ENCODE assay signal across 8 cellular contexts in the genomic region with DNA sequence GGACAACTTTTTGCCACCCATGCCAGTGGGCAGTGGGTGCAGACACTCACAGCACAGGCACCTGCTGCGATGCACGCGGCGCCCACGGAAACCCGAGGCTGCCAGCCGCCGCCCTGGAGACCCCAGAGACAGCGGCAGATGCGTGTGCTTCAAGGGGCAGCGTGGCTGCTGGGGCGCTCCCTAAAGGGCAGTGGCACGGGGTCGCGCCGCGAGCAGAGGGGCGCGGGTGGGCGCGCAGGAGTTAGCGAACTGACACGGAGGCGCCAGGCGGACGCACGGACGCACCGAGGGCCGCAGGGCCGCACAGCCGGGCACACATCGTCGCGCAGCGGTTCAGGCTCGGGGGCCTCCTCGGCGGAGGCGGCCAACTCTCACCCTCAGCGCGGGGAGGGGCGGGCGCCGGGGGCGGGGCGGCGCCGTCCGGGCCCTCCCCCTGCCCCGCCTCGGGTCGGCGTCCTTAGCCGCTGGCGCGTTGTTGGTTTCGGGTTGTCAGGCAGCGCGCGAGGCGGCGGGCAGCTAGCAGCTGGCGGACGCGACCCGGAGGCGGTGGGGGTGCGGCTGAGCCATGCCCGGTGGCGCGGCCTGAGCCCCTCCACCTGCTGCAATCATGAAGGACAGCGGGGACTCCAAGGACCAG. TPM values are rescaled to one million over a fixed set of nuclear protein-coding genes. Genes with fewer than 3 reads are reported as not detected.
DNase-seq lines count a peak whose midpoint lies in the region; ATAC-seq and TF ChIP-seq lines count a peak whose summit lies in the region.

A gene with protein sequence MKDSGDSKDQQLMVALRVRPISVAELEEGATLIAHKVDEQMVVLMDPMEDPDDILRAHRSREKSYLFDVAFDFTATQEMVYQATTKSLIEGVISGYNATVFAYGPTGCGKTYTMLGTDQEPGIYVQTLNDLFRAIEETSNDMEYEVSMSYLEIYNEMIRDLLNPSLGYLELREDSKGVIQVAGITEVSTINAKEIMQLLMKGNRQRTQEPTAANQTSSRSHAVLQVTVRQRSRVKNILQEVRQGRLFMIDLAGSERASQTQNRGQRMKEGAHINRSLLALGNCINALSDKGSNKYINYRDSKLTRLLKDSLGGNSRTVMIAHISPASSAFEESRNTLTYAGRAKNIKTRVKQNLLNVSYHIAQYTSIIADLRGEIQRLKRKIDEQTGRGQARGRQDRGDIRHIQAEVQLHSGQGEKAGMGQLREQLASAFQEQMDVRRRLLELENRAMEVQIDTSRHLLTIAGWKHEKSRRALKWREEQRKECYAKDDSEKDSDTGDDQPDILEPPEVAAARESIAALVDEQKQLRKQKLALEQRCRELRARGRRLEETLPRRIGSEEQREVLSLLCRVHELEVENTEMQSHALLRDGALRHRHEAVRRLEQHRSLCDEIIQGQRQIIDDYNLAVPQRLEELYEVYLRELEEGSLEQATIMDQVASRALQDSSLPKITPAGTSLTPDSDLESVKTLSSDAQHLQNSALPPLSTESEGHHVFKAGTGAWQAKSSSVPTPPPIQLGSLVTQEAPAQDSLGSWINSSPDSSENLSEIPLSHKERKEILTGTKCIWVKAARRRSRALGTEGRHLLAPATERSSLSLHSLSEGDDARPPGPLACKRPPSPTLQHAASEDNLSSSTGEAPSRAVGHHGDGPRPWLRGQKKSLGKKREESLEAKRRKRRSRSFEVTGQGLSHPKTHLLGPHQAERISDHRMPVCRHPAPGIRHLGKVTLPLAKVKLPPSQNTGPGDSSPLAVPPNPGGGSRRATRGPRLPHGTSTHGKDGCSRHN (plus strand): TSS at position 484 of the 637 bp plus-strand sequence. CDS start 124 bp downstream, at position 608.

- peak within 1 kb of the TSS; percentile 70 for H3K4me3 ChIP-seq in coronary artery

- ATAC-seq in GM21619 (IDR thresholded peaks at IDR 0.05; ENCODE audit: unreplicated experiment) (peak; percentile 68), WTC11 (peak; percentile 86)

- H3K27me3 Mint-ChIP-seq in WTC11 (ENCODE audit: low read depth) (peaks cover 49% of the 10 kb centered on the region), mesothelial cell of epicardium (ENCODE audit: low read depth) (peaks cover 89% of the 10 kb centered on the region)

- H3K36me3 Mint-ChIP-seq in WTC11 (no peaks in the 10 kb centered on the region), mesothelial cell of epicardium (no peaks in the 10 kb centered on the region)

- peak; percentile 13 for DNase-seq in ACHN
- peak; percentile 70 for DNase-seq in WTC11 (ENCODE audit: low spot score)
- DNase-seq in coronary artery (ENCODE audit: low spot score), result no peak
- peak in 1 of 2 experiments; percentile 50 for DNase-seq in mesothelial cell of epicardium (ENCODE audit: low spot score in 2 of 2, unreplicated experiment in 2 of 2)
- DNase-seq in stimulated activated CD8-positive, alpha-beta memory T cell treated with anti-CD3 and anti-CD28 coated beads, Interleukin-15, amount 100 ng/mL, for 4 hours (ENCODE audit: low read depth in 2 of 2), result peak; percentile 4 to 33
- no peak for DNase-seq in D341Med (ENCODE audit: low spot score)
- DNase-seq in Kasumi-1 (lab: John Stamatoyannopoulos, UW), result no peak

- peaks cover 18% of the 10 kb centered on the region for H3K4me1 Mint-ChIP-seq in WTC11
- H3K4me1 Mint-ChIP-seq in mesothelial cell of epicardium, result peaks cover 2% of the 10 kb centered on the region

- no peak within 1 kb of the TSS for H3K27ac ChIP-seq in coronary artery

- H3K9me3 Mint-ChIP-seq in WTC11 (no peaks in the 10 kb centered on the region), mesothelial cell of epicardium (no peaks in the 10 kb centered on the region)

- CTCF ChIA-PET in WTC11 (lab: Charles Lee), result interaction anchor here (1.0 kb wide), 2 partner anchors 25 to 43 kb away, joined by 3 read pairs; no protein-coding TSS in a partner anchor

- TF ChIP-seq CTCF in WTC11 (IDR thresholded peaks at IDR 0.05) (no peak), coronary artery (IDR thresholded peaks at IDR 0.05) (no peak), mesothelial cell of epicardium (IDR thresholded peaks at IDR 0.05; ENCODE audit: unreplicated experiment) (no peak)

- in situ Hi-C loops in ACHN (cut with HindIII; ENCODE audit: low pct_ligation_motif_present, low pct_unique_long_range_greater_than_20kb, low sequenced_read_pairs), result no loop called here

- no peak within 1 kb of the TSS for H3K27ac Mint-ChIP-seq in WTC11
- H3K27ac Mint-ChIP-seq in mesothelial cell of epicardium, result no peak within 1 kb of the TSS

- H3K4me3 Mint-ChIP-seq in WTC11, result peak within 1 kb of the TSS; percentile 63
- H3K4me3 Mint-ChIP-seq in mesothelial cell of epicardium, result peak within 1 kb of the TSS; percentile 37

- POLR2A ChIA-PET in WTC11 (lab: Charles Lee), result no interaction called here

TF ChIP-seq in WTC11, 78 proteins besides CTCF, POLR2A, EP300 and RAD21 (continues in another document):
- TF ChIP-seq SMAD3 (CRISPR knock-in tag; IDR thresholded peaks at IDR 0.05; ENCODE audit: borderline replicate concordance), result no peak
- no peak for TF ChIP-seq IRF2 (CRISPR knock-in tag; IDR thresholded peaks at IDR 0.05; ENCODE audit: borderline replicate concordance, low read depth)
- TF ChIP-seq SMAD4 (CRISPR knock-in tag; IDR thresholded peaks at IDR 0.05), result no peak
- TF ChIP-seq, protein P1, sequence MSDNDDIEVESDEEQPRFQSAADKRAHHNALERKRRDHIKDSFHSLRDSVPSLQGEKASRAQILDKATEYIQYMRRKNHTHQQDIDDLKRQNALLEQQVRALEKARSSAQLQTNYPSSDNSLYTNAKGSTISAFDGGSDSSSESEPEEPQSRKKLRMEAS (CRISPR knock-in tag; IDR thresholded peaks at IDR 0.05), result no peak; the same call in 1 of the 2 replicates
- TF ChIP-seq, protein P2, sequence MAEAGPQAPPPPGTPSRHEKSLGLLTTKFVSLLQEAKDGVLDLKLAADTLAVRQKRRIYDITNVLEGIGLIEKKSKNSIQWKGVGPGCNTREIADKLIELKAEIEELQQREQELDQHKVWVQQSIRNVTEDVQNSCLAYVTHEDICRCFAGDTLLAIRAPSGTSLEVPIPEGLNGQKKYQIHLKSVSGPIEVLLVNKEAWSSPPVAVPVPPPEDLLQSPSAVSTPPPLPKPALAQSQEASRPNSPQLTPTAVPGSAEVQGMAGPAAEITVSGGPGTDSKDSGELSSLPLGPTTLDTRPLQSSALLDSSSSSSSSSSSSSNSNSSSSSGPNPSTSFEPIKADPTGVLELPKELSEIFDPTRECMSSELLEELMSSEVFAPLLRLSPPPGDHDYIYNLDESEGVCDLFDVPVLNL (CRISPR knock-in tag; IDR thresholded peaks at IDR 0.05; ENCODE audit: borderline replicate concordance, low read depth), result no peak
- TF ChIP-seq KAT7 (CRISPR knock-in tag; IDR thresholded peaks at IDR 0.05; ENCODE audit: borderline replicate concordance), result no peak; the same call in 1 of the 2 replicates
- TF ChIP-seq, protein P3, sequence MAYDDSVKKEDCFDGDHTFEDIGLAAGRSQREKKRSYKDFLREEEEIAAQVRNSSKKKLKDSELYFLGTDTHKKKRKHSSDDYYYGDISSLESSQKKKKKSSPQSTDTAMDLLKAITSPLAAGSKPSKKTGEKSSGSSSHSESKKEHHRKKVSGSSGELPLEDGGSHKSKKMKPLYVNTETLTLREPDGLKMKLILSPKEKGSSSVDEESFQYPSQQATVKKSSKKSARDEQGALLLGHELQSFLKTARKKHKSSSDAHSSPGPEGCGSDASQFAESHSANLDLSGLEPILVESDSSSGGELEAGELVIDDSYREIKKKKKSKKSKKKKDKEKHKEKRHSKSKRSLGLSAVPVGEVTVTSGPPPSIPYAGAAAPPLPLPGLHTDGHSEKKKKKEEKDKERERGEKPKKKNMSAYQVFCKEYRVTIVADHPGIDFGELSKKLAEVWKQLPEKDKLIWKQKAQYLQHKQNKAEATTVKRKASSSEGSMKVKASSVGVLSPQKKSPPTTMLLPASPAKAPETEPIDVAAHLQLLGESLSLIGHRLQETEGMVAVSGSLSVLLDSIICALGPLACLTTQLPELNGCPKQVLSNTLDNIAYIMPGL (CRISPR knock-in tag; IDR thresholded peaks at IDR 0.05), result peak; percentile 67; the same call in 1 of the 2 replicates
- TF ChIP-seq ELF4 (CRISPR knock-in tag; IDR thresholded peaks at IDR 0.05; ENCODE audit: low read depth), result 0 out of 2 replicates have a peak, but pooled peaks have one; percentile 48
- peak; percentile 46; the same call in 1 of the 2 replicates for TF ChIP-seq FOXK1 (CRISPR knock-in tag; IDR thresholded peaks at IDR 0.05)
- TF ChIP-seq ATF1 (CRISPR knock-in tag; IDR thresholded peaks at IDR 0.05), result 0 out of 2 replicates have a peak, but pooled peaks have one; percentile 39
- no peak for TF ChIP-seq CREM (CRISPR knock-in tag; IDR thresholded peaks at IDR 0.05)
- TF ChIP-seq ZNF317 (CRISPR knock-in tag; IDR thresholded peaks at IDR 0.05; ENCODE audit: borderline replicate concordance, low read depth), result no peak
- TF ChIP-seq, protein P4, sequence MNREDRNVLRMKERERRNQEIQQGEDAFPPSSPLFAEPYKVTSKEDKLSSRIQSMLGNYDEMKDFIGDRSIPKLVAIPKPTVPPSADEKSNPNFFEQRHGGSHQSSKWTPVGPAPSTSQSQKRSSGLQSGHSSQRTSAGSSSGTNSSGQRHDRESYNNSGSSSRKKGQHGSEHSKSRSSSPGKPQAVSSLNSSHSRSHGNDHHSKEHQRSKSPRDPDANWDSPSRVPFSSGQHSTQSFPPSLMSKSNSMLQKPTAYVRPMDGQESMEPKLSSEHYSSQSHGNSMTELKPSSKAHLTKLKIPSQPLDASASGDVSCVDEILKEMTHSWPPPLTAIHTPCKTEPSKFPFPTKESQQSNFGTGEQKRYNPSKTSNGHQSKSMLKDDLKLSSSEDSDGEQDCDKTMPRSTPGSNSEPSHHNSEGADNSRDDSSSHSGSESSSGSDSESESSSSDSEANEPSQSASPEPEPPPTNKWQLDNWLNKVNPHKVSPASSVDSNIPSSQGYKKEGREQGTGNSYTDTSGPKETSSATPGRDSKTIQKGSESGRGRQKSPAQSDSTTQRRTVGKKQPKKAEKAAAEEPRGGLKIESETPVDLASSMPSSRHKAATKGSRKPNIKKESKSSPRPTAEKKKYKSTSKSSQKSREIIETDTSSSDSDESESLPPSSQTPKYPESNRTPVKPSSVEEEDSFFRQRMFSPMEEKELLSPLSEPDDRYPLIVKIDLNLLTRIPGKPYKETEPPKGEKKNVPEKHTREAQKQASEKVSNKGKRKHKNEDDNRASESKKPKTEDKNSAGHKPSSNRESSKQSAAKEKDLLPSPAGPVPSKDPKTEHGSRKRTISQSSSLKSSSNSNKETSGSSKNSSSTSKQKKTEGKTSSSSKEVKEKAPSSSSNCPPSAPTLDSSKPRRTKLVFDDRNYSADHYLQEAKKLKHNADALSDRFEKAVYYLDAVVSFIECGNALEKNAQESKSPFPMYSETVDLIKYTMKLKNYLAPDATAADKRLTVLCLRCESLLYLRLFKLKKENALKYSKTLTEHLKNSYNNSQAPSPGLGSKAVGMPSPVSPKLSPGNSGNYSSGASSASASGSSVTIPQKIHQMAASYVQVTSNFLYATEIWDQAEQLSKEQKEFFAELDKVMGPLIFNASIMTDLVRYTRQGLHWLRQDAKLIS (CRISPR knock-in tag; IDR thresholded peaks at IDR 0.05; ENCODE audit: borderline replicate concordance), result no peak

RNA-seq across cellular contexts. Expression of the gene that starts here (rescaled TPM):
- total RNA-seq in WTC11 (2021) (0.44 to 0.80 TPM (median 0.60 TPM) in 3 replicates), mesothelial cell of epicardium (not detected in 3 replicates)

Comparison
In these comparisons a context has a peak if more than half of its experiments do, and no peak if none do; other contexts are left out.
1. Peak in DNase-seq and ATAC-seq in WTC11; RNA of the gene not detected or under 1 TPM.
2. DNase-seq: peak in ACHN (single experiment) and stimulated activated CD8-positive, alpha-beta memory T cell treated with anti-CD3 and anti-CD28 coated beads, Interleukin-15, amount 100 ng/mL, for 4 hours (2 of 2); none in coronary artery (single experiment), D341Med (single experiment) and Kasumi-1 (0 of 2).